2 cellular contexts compared by ENCODE assay signal in the genomic region with DNA sequence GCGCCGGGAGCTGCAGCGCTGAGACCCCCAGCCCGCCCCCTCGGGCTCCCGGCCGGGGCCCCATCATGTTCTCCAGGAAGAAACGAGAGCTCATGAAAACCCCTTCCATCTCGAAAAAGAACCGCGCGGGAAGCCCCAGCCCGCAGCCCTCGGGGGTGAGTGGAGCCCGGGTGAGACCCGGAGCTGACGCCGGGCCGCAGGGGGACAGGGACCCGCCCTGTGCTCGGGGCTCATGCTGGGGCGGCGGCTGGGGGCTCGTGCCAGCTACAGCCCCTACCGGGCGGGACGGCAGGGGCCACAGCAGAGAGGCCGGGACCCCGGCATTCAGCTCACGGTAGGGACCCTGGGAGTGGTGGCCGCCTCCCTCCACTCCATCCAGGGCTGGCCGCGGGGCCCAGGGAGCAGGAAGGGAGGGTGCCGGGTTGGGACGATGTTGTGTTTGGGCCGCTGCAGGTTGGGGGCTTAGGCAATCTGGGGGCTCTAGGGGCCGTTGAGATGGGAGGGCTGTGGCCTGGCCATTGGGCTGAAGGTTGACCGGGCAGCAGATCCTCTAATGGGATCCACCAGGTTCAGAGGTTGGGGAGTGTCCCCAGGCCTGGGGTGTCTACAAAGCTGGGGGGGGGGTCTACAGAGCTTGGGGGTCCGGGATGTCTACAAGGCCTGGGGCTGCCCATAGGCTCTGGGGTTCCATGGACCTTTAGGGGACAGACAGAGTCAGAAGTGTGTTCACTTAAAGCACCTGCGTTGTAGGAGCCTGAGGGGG.
TF ChIP-seq lines count a peak whose summit lies in the region.

No MANE protein-coding gene starts in this region.

TF ChIP-seq in SK-N-SH, 30 proteins besides CTCF, POLR2A, EP300 and RAD21 (continued from another document):
- TF ChIP-seq NFIC (IDR thresholded peaks at IDR 0.05; ENCODE audit: borderline replicate concordance) (no peak), MEF2A (IDR thresholded peaks at IDR 0.05; ENCODE audit: borderline replicate concordance, low read depth) (no peak)
- TF ChIP-seq, protein P1, sequence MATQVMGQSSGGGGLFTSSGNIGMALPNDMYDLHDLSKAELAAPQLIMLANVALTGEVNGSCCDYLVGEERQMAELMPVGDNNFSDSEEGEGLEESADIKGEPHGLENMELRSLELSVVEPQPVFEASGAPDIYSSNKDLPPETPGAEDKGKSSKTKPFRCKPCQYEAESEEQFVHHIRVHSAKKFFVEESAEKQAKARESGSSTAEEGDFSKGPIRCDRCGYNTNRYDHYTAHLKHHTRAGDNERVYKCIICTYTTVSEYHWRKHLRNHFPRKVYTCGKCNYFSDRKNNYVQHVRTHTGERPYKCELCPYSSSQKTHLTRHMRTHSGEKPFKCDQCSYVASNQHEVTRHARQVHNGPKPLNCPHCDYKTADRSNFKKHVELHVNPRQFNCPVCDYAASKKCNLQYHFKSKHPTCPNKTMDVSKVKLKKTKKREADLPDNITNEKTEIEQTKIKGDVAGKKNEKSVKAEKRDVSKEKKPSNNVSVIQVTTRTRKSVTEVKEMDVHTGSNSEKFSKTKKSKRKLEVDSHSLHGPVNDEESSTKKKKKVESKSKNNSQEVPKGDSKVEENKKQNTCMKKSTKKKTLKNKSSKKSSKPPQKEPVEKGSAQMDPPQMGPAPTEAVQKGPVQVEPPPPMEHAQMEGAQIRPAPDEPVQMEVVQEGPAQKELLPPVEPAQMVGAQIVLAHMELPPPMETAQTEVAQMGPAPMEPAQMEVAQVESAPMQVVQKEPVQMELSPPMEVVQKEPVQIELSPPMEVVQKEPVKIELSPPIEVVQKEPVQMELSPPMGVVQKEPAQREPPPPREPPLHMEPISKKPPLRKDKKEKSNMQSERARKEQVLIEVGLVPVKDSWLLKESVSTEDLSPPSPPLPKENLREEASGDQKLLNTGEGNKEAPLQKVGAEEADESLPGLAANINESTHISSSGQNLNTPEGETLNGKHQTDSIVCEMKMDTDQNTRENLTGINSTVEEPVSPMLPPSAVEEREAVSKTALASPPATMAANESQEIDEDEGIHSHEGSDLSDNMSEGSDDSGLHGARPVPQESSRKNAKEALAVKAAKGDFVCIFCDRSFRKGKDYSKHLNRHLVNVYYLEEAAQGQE (IDR thresholded peaks at IDR 0.05; ENCODE audit: low read depth, low read length): no peak

TF ChIP-seq in SK-N-SH treated with all-trans-retinoic acid at 6 μM for 48 hours, 23 proteins besides CTCF, POLR2A, EP300 and RAD21:
- TF ChIP-seq, protein P2, sequence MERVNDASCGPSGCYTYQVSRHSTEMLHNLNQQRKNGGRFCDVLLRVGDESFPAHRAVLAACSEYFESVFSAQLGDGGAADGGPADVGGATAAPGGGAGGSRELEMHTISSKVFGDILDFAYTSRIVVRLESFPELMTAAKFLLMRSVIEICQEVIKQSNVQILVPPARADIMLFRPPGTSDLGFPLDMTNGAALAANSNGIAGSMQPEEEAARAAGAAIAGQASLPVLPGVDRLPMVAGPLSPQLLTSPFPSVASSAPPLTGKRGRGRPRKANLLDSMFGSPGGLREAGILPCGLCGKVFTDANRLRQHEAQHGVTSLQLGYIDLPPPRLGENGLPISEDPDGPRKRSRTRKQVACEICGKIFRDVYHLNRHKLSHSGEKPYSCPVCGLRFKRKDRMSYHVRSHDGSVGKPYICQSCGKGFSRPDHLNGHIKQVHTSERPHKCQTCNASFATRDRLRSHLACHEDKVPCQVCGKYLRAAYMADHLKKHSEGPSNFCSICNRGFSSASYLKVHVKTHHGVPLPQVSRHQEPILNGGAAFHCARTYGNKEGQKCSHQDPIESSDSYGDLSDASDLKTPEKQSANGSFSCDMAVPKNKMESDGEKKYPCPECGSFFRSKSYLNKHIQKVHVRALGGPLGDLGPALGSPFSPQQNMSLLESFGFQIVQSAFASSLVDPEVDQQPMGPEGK (CRISPR knock-in tag; IDR thresholded peaks at IDR 0.05; ENCODE audit: borderline replicate concordance): no peak
- TF ChIP-seq ISL1 (CRISPR knock-in tag; IDR thresholded peaks at IDR 0.05) (no peak), ZFP30 (CRISPR knock-in tag; IDR thresholded peaks at IDR 0.05) (no peak), TCF4 (CRISPR knock-in tag; IDR thresholded peaks at IDR 0.05; ENCODE audit: borderline replicate concordance) (no peak), ARNTL (CRISPR knock-in tag; IDR thresholded peaks at IDR 0.05; ENCODE audit: borderline replicate concordance, low read depth) (no peak), GLIS3 (CRISPR knock-in tag; IDR thresholded peaks at IDR 0.05) (no peak), ESRRG (CRISPR knock-in tag; IDR thresholded peaks at IDR 0.05) (no peak), SNAI2 (CRISPR knock-in tag; IDR thresholded peaks at IDR 0.05) (no peak), OSR1 (CRISPR knock-in tag; IDR thresholded peaks at IDR 0.05) (no peak), BACH2 (CRISPR knock-in tag; IDR thresholded peaks at IDR 0.05; ENCODE audit: borderline replicate concordance) (no peak), ZFP3 (CRISPR knock-in tag; IDR thresholded peaks at IDR 0.05) (no peak), CSDC2 (CRISPR knock-in tag; IDR thresholded peaks at IDR 0.05) (no peak), ZNF70 (CRISPR knock-in tag; IDR thresholded peaks at IDR 0.05) (no peak), TOX (CRISPR knock-in tag; IDR thresholded peaks at IDR 0.05; ENCODE audit: borderline replicate concordance) (no peak), ZNF565 (CRISPR knock-in tag; conservative IDR thresholded peaks at IDR 0.05; ENCODE audit: low read depth) (no peak), ZNF8 (CRISPR knock-in tag; IDR thresholded peaks at IDR 0.05) (no peak), PPARA (CRISPR knock-in tag; IDR thresholded peaks at IDR 0.05; ENCODE audit: borderline replicate concordance) (no peak)
- TF ChIP-seq, protein P3, sequence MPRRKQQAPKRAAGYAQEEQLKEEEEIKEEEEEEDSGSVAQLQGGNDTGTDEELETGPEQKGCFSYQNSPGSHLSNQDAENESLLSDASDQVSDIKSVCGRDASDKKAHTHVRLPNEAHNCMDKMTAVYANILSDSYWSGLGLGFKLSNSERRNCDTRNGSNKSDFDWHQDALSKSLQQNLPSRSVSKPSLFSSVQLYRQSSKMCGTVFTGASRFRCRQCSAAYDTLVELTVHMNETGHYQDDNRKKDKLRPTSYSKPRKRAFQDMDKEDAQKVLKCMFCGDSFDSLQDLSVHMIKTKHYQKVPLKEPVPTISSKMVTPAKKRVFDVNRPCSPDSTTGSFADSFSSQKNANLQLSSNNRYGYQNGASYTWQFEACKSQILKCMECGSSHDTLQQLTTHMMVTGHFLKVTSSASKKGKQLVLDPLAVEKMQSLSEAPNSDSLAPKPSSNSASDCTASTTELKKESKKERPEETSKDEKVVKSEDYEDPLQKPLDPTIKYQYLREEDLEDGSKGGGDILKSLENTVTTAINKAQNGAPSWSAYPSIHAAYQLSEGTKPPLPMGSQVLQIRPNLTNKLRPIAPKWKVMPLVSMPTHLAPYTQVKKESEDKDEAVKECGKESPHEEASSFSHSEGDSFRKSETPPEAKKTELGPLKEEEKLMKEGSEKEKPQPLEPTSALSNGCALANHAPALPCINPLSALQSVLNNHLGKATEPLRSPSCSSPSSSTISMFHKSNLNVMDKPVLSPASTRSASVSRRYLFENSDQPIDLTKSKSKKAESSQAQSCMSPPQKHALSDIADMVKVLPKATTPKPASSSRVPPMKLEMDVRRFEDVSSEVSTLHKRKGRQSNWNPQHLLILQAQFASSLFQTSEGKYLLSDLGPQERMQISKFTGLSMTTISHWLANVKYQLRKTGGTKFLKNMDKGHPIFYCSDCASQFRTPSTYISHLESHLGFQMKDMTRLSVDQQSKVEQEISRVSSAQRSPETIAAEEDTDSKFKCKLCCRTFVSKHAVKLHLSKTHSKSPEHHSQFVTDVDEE (CRISPR knock-in tag; IDR thresholded peaks at IDR 0.05): no peak
- TF ChIP-seq, protein P4, sequence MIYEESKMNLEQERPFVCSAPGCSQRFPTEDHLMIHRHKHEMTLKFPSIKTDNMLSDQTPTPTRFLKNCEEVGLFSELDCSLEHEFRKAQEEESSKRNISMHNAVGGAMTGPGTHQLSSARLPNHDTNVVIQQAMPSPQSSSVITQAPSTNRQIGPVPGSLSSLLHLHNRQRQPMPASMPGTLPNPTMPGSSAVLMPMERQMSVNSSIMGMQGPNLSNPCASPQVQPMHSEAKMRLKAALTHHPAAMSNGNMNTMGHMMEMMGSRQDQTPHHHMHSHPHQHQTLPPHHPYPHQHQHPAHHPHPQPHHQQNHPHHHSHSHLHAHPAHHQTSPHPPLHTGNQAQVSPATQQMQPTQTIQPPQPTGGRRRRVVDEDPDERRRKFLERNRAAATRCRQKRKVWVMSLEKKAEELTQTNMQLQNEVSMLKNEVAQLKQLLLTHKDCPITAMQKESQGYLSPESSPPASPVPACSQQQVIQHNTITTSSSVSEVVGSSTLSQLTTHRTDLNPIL (CRISPR knock-in tag; IDR thresholded peaks at IDR 0.05; ENCODE audit: low read depth): no peak
- TF ChIP-seq, protein P5, sequence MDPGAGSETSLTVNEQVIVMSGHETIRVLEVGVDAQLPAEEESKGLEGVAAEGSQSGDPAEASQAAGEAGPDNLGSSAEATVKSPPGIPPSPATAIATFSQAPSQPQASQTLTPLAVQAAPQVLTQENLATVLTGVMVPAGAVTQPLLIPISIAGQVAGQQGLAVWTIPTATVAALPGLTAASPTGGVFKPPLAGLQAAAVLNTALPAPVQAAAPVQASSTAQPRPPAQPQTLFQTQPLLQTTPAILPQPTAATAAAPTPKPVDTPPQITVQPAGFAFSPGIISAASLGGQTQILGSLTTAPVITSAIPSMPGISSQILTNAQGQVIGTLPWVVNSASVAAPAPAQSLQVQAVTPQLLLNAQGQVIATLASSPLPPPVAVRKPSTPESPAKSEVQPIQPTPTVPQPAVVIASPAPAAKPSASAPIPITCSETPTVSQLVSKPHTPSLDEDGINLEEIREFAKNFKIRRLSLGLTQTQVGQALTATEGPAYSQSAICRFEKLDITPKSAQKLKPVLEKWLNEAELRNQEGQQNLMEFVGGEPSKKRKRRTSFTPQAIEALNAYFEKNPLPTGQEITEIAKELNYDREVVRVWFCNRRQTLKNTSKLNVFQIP (CRISPR knock-in tag; IDR thresholded peaks at IDR 0.05; ENCODE audit: borderline replicate concordance, low read depth): no peak
